In the genomic region with DNA sequence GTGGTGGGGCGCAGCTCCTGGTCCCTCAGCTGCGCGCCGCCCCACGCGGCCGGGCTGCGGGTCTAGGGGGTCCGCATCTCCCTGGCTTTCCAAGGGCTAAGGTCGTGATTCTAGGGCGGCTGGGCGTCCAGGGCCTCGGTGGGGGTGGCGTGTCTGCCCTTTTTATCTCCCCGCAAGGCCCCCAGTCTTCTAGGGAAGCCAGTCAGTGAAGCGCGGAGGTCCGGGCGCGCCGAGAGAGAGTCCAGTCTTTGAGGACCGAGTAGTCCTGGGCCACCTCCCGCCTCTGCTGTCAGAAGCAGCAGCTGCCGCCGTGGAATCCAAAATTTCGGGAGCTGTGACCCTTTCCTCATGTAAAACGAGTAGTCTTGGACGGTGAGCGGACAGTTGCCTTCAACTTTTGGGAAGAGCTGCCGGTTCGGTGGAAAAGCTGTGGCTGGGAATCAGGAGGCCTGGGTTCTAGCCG, we compare ENCODE assay signal across 1 cellular context.
TF ChIP-seq lines count a peak whose summit lies in the region.

No MANE protein-coding gene starts in this region.

TF ChIP-seq in HEK293, 187 proteins besides CTCF, POLR2A, EP300 and RAD21 (continued from another document):
- TF ChIP-seq, protein P1, sequence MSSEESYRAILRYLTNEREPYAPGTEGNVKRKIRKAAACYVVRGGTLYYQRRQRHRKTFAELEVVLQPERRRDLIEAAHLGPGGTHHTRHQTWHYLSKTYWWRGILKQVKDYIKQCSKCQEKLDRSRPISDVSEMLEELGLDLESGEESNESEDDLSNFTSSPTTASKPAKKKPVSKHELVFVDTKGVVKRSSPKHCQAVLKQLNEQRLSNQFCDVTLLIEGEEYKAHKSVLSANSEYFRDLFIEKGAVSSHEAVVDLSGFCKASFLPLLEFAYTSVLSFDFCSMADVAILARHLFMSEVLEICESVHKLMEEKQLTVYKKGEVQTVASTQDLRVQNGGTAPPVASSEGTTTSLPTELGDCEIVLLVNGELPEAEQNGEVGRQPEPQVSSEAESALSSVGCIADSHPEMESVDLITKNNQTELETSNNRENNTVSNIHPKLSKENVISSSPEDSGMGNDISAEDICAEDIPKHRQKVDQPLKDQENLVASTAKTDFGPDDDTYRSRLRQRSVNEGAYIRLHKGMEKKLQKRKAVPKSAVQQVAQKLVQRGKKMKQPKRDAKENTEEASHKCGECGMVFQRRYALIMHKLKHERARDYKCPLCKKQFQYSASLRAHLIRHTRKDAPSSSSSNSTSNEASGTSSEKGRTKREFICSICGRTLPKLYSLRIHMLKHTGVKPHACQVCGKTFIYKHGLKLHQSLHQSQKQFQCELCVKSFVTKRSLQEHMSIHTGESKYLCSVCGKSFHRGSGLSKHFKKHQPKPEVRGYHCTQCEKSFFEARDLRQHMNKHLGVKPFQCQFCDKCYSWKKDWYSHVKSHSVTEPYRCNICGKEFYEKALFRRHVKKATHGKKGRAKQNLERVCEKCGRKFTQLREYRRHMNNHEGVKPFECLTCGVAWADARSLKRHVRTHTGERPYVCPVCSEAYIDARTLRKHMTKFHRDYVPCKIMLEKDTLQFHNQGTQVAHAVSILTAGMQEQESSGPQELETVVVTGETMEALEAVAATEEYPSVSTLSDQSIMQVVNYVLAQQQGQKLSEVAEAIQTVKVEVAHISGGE (tag by site-specific recombination; conservative IDR thresholded peaks at IDR 0.05; ENCODE audit: low read depth), result peak; percentile 36; the same call in 1 of the 2 replicates
- peak; percentile 87 for TF ChIP-seq ZNF341 (tag by site-specific recombination; IDR thresholded peaks at IDR 0.05; ENCODE audit: low read depth)
- TF ChIP-seq, protein P2, sequence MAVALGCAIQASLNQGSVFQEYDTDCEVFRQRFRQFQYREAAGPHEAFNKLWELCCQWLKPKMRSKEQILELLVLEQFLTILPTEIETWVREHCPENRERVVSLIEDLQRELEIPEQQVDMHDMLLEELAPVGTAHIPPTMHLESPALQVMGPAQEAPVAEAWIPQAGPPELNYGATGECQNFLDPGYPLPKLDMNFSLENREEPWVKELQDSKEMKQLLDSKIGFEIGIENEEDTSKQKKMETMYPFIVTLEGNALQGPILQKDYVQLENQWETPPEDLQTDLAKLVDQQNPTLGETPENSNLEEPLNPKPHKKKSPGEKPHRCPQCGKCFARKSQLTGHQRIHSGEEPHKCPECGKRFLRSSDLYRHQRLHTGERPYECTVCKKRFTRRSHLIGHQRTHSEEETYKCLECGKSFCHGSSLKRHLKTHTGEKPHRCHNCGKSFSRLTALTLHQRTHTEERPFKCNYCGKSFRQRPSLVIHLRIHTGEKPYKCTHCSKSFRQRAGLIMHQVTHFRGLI (tag by site-specific recombination; IDR thresholded peaks at IDR 0.05), result peak; percentile 81; the same call in 1 of the 2 replicates
- peak; percentile 87 for TF ChIP-seq GLIS2 (tag by site-specific recombination; IDR thresholded peaks at IDR 0.05)
- peak; percentile 51 for TF ChIP-seq ZBTB26 (tag by site-specific recombination; optimal IDR thresholded peaks at IDR 0.05)
- TF ChIP-seq ZFP37 (tag by site-specific recombination; IDR thresholded peaks at IDR 0.05), result 0 out of 2 replicates have a peak, but pooled peaks have one; percentile 4
